In genomic region chr17:81020767-81021497, GRCh38 we compare ENCODE assay signal across 9 cellular contexts. TPM values are rescaled to one million over a fixed set of nuclear protein-coding genes. Genes with fewer than 3 reads are reported as not detected.
DNase-seq lines count a peak whose midpoint lies in the region; ATAC-seq and TF ChIP-seq lines count a peak whose summit lies in the region.
"Had no signal": no experiment of that assay in that cellular context is flagged by ENCODE, and none has a peak within 500 bp of the region (broad histone marks: within the 10 kb centered on the region; RNA-seq: fewer than 3 reads in every experiment).

No MANE protein-coding gene starts in this region.

- no peak overlapping the region for H3K18ac ChIP-seq in IMR-90 (ENCODE audit: low read depth, low read length)

- H2BK20ac ChIP-seq in IMR-90 (ENCODE audit: low read depth, low read length): no peak overlapping the region

- BruUV-seq in IMR-90 (replicated peaks; lab: Mats Ljungman, UMichigan): no TSS peak

- H3K27ac ChIP-seq in IMR-90 (ENCODE audit: insufficient read depth, low read length) (no peak overlapping the region), thyroid gland (peak overlapping the region; percentile 73 to 84 (median 78))

- H3K27me3 ChIP-seq in IMR-90 (ENCODE audit: control insufficient read depth, insufficient read depth, low read length): peaks cover 9% of the 10 kb centered on the region
- no peaks in the 10 kb centered on the region for H3K27me3 ChIP-seq in thyroid gland

- TF ChIP-seq CTCF in IMR-90 (conservative IDR thresholded peaks at IDR 0.05; ENCODE audit: low read depth, low read length) (no peak), brain (conservative IDR thresholded peaks at IDR 0.05) (no peak), thyroid gland (IDR thresholded peaks at IDR 0.05) (no peak)

- no peak overlapping the region for H3K56ac ChIP-seq in IMR-90 (ENCODE audit: extremely low read depth, insufficient read depth, low read length)

- H3K4me1 Mint-ChIP-seq in brain: peaks cover 64% of the 10 kb centered on the region

- no peak overlapping the region for H2AK5ac ChIP-seq in IMR-90 (ENCODE audit: low read depth, low read length)

- H3K9me1 ChIP-seq in IMR-90 (ENCODE audit: insufficient read depth, low read length): 0 out of 2 replicates have a peak, but pooled peaks cover 3% of the 10 kb centered on the region

- H3K4ac ChIP-seq in IMR-90 (ENCODE audit: low read depth, low read length): no peak overlapping the region; the same call in 1 of the 2 replicates

- H3K4me3 ChIP-seq in IMR-90 (ENCODE audit: insufficient read depth, low read depth, low read length) (no peak overlapping the region), thyroid gland (replicated peaks in 1 of 3) (no peak overlapping the region)

- no peak overlapping the region for H2BK15ac ChIP-seq in IMR-90 (ENCODE audit: low read depth, low read length)

- H3K79me1 ChIP-seq in IMR-90 (ENCODE audit: low read depth in 1 of 2, low read length in 2 of 2): no peaks in the 10 kb centered on the region

- H2AFZ ChIP-seq in IMR-90 (replicated peaks; ENCODE audit: low read length, poor library complexity): peak overlapping the region; percentile 77

- dilution Hi-C loops in IMR-90 (cut with HindIII; ENCODE audit: low sequenced_read_pairs, unreplicated experiment): no loop called here

- H3K9me3 ChIP-seq in IMR-90 (ENCODE audit: control insufficient read depth, insufficient read depth, low read length) (no peaks in the 10 kb centered on the region), thyroid gland (no peaks in the 10 kb centered on the region)

- peaks cover 9% of the 10 kb centered on the region for H3K4me1 ChIP-seq in IMR-90 (ENCODE audit: control insufficient read depth, insufficient read depth, low read length)
- peaks cover 41 to 52% of the 10 kb centered on the region in 2 donors for H3K4me1 ChIP-seq in thyroid gland

- H3K23ac ChIP-seq in IMR-90 (ENCODE audit: low read depth, low read length): no peak overlapping the region

- H4K8ac ChIP-seq in IMR-90 (ENCODE audit: low read depth in 2 of 2, low read length in 2 of 2): no peak overlapping the region

- intact Hi-C loops in IMR-90 (cut with micrococcal nuclease) (no loop called here), thyroid gland (cut with DNase I) (loop anchor here (5.0 kb wide), 1 partner anchor 81 kb away; no protein-coding TSS in a partner anchor)

- TF ChIP-seq RAD21 in IMR-90 (IDR thresholded peaks at IDR 0.05; ENCODE audit: low read length): no peak

- peaks cover 3 to 12% (median 6%) of the 10 kb centered on the region in 5 experiments for H3K9me3 Mint-ChIP-seq in brain

- peak; percentile 34 for DNase-seq in IMR-90
- peak in 28 of 51 donors; percentile 28 to 81 (median 63) for DNase-seq in hypothalamus (lab: John Stamatoyannopoulos, UW)
- DNase-seq in thyroid gland: peak; percentile 93 to 95
- no peak for DNase-seq in stimulated activated naive CD8-positive, alpha-beta T cell treated with anti-CD3 and anti-CD28 coated beads, Interleukin-15, Interleukin-2, amounts not matched to agents 100 U/mL and 50 U/mL, for 24 hours
- no peak for DNase-seq in HPDE6-E6E7 (ENCODE audit: extremely low spot score)
- DNase-seq: activated CD4-positive, alpha-beta T cell treated with anti-CD3 and anti-CD28 coated beads, Interleukin-2, amount 10 ng/mL, durations not matched to agents 24 days and 14 days had no signal

- H2BK120ac ChIP-seq in IMR-90 (ENCODE audit: low read depth, low read length): no peak overlapping the region

- H3K4me2 ChIP-seq in IMR-90 (ENCODE audit: low read depth, low read length): no peak overlapping the region

- in situ Hi-C loops in IMR-90 (cut with MboI; ENCODE audit: low sequenced_read_pairs): no loop called here

- H3K36me3 Mint-ChIP-seq in brain: peaks cover 9% of the 10 kb centered on the region

- H3K9ac ChIP-seq in IMR-90 (ENCODE audit: low read depth, low read length): no peak overlapping the region

- no peak overlapping the region for H3K14ac ChIP-seq in IMR-90 (replicated peaks; ENCODE audit: low read depth, low read length)

- 0 out of 2 replicates have a peak, but pooled peaks have one; percentile 4 for ATAC-seq in IMR-90 (ENCODE audit: low read depth)
- ATAC-seq in GM21447 (IDR thresholded peaks at IDR 0.05; ENCODE audit: unreplicated experiment): no peak
- no peak for ATAC-seq in HG02938 (IDR thresholded peaks at IDR 0.05; ENCODE audit: unreplicated experiment)
- no peak for ATAC-seq in stimulated activated naive CD8-positive, alpha-beta T cell treated with anti-CD3 and anti-CD28 coated beads, Interleukin-15, Interleukin-2, amounts not matched to agents 100 U/mL and 50 U/mL, for 24 hours

- H4K20me1 ChIP-seq in IMR-90 (ENCODE audit: insufficient read depth, low read length): no peaks in the 10 kb centered on the region

- no peak overlapping the region for H2BK5ac ChIP-seq in IMR-90 (ENCODE audit: low read depth, low read length, poor library complexity, severe bottlenecking)

- H3K27me3 Mint-ChIP-seq in brain: no peaks in the 10 kb centered on the region

- 42% methylated on average over 11 of the region's 24 CpGs; no CpG with 5 or more reads in 1 of the 2 experiments for WGBS in IMR-90 (ENCODE audit: extremely low coverage in 2 of 2, insufficient read length in 1 of 2), 2 experiments
- WGBS in thyroid gland, 2 donors: 14 to 39% methylated on average over 11 to 20 of the region's 24 CpGs

- H3K36me3 ChIP-seq in IMR-90 (ENCODE audit: control insufficient read depth, insufficient read depth, low read length): no peaks in the 10 kb centered on the region
- no peaks in the 10 kb centered on the region for H3K36me3 ChIP-seq in thyroid gland

- peak overlapping the region in 4 of 5 experiments; percentile 32 to 92 (median 44) for H3K27ac Mint-ChIP-seq in brain
- H3K27ac Mint-ChIP-seq: activated CD4-positive, alpha-beta T cell treated with anti-CD3 and anti-CD28 coated beads, Interleukin-2, amount 10 ng/mL, durations not matched to agents 24 days and 14 days had no signal

- H4K5ac ChIP-seq in IMR-90 (ENCODE audit: low read depth, low read length): no peak overlapping the region

- no peak for TF ChIP-seq POLR2A in IMR-90 (IDR thresholded peaks at IDR 0.05; ENCODE audit: low read depth, low read length)
- TF ChIP-seq POLR2A in thyroid gland (IDR thresholded peaks at IDR 0.05): peak in 1 of 2 donors; percentile 25

- POLR2A ChIA-PET in IMR-90 (lab: Charles Lee; ENCODE audit: unreplicated experiment): no interaction called here

- no peak overlapping the region for H4K91ac ChIP-seq in IMR-90 (ENCODE audit: insufficient read depth, low read depth, low read length)

- CTCF ChIA-PET in IMR-90 (lab: Yijun Ruan, JAX): interaction anchor here (0.6 kb wide), 1 partner anchor 289 kb away, joined by 4 read pairs; no protein-coding TSS in a partner anchor

- peak overlapping the region; percentile 33 for H2AK9ac ChIP-seq in IMR-90 (replicated peaks; ENCODE audit: low read depth, low read length, poor library complexity)

- no peak overlapping the region for H3K4me3 Mint-ChIP-seq in brain
- H3K4me3 Mint-ChIP-seq: activated CD4-positive, alpha-beta T cell treated with anti-CD3 and anti-CD28 coated beads, Interleukin-2, amount 10 ng/mL, durations not matched to agents 24 days and 14 days had no signal

TF ChIP-seq in IMR-90, 13 proteins besides CTCF, POLR2A, EP300 and RAD21:
- TF ChIP-seq MAZ (IDR thresholded peaks at IDR 0.05; ENCODE audit: borderline replicate concordance, low read depth, low read length): no peak
- TF ChIP-seq FOS (IDR thresholded peaks at IDR 0.05; ENCODE audit: low read depth, low read length): no peak
- no peak for TF ChIP-seq SMC3 (IDR thresholded peaks at IDR 0.05; ENCODE audit: low read depth, low read length)
- TF ChIP-seq CHD1 (IDR thresholded peaks at IDR 0.05; ENCODE audit: low read depth, low read length): no peak
- TF ChIP-seq RFX5 (IDR thresholded peaks at IDR 0.05; ENCODE audit: low read depth, low read length): no peak
- TF ChIP-seq BHLHE40 (IDR thresholded peaks at IDR 0.05; ENCODE audit: low read depth, low read length): no peak
- TF ChIP-seq NFE2L2 (IDR thresholded peaks at IDR 0.05; ENCODE audit: low read depth, low read length): no peak
- TF ChIP-seq ELK1 (IDR thresholded peaks at IDR 0.05; ENCODE audit: borderline replicate concordance, low read depth, low read length): no peak

RNA-seq across cellular contexts. Expression of gene BAIAP2, which starts 14.0 kb away (rescaled TPM):
- 18.3 and 22.8 TPM in 2 replicates for total RNA-seq in IMR-90 (2012; rRNA removed)
- 32.6 and 36.1 TPM in 2 replicates for polyA plus RNA-seq in IMR-90 (2012; rRNA removed)
- polyA plus RNA-seq in IMR-90 (2012; cell fraction: cytosol; rRNA removed): 27.3 and 38.0 TPM in 2 replicates
- 37.9 and 82.6 TPM in 2 replicates for polyA plus RNA-seq in IMR-90 (2012; cell fraction: nucleus; rRNA removed; ENCODE audit: low replicate concordance)
- polyA plus RNA-seq in brain (ENCODE audit: insufficient read depth, low read depth, low replicate concordance): 87.8 TPM
- 10 to 100 TPM; 35.8 to 86.8 (median 42.1) TPM for total RNA-seq in thyroid gland

RNA-seq across cellular contexts. Expression of gene CHMP6, which starts 29.3 kb away (rescaled TPM):
- total RNA-seq in IMR-90 (2012; rRNA removed) (5.0 and 7.2 TPM in 2 replicates), thyroid gland (10 to 100 TPM; 19.5 to 37.8 (median 27.8) TPM)
- polyA plus RNA-seq in IMR-90 (2012; rRNA removed) (40.3 and 44.2 TPM in 2 replicates), brain (ENCODE audit: insufficient read depth, low read depth, low replicate concordance) (35.2 TPM)
- 36.0 and 41.8 TPM in 2 replicates for polyA plus RNA-seq in IMR-90 (2012; cell fraction: cytosol; rRNA removed)
- polyA plus RNA-seq in IMR-90 (2012; cell fraction: nucleus; rRNA removed; ENCODE audit: low replicate concordance): 18.8 and 27.5 TPM in 2 replicates

Comparison
In these comparisons a context has a peak if more than half of its experiments do, and no peak if none do; other contexts are left out.
1. DNase-seq: peak in IMR-90 (single experiment), hypothalamus (28 of 51) and thyroid gland (2 of 2); none in stimulated activated naive CD8-positive, alpha-beta T cell treated with anti-CD3 and anti-CD28 coated beads, Interleukin-15, Interleukin-2, amounts not matched to agents 100 U/mL and 50 U/mL, for 24 hours (single experiment) and HPDE6-E6E7 (single experiment).